In the genomic region with DNA sequence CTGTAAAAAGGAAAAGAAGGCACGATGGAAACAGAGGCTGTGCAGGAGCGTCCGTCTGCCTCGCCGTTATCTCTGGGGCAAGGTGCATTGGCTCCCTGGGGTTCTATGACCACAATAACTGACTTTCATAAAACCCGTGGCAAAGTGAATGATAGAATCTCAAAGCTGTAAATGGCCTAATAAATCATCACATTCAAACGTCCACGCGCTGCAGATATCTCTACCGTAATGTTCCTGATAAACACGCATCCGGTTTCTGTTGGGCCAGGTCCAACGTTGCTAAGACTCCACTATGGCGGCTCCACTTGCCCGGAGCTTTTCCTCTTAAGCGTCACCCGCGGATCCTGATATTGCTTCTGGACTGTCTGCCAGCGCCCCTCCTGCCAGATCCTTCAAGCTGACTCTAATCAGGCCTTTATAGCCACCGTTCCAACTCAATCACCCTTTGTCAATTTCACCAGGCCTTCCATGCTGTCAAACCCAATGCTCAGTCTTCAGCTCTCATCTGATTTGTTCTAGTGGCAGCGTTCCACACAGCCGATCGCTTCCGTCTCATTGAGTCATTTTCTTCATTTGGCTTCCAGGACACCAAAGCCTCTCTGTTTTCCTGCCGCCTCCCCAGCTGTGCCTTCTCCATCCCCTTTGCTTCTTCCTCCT, we compare ENCODE assay signal across 11 cellular contexts.
DNase-seq lines count a peak whose midpoint lies in the region; ATAC-seq and TF ChIP-seq lines count a peak whose summit lies in the region.
"Had no signal": no experiment of that assay in that cellular context is flagged by ENCODE, and none has a peak within 500 bp of the region (broad histone marks: within the 10 kb centered on the region; RNA-seq: fewer than 3 reads in every experiment).

No MANE protein-coding gene starts in this region.

- intact Hi-C loops in lower lobe of right lung (cut with DNase I): no loop called here
- intact Hi-C loops in activated CD4-positive, alpha-beta memory T cell treated with anti-CD3 and anti-CD28 coated beads for 36 hours (cut with micrococcal nuclease): no loop called here

- POLR2A ChIA-PET in activated CD4-positive, alpha-beta memory T cell treated with anti-CD3 and anti-CD28 coated beads for 36 hours (lab: Charles Lee): no interaction called here

- H3K36me3 ChIP-seq in RWPE2 (ENCODE audit: low read depth): no peaks in the 10 kb centered on the region
- no peaks in the 10 kb centered on the region for H3K36me3 ChIP-seq in lower lobe of right lung

- no peaks in the 10 kb centered on the region for H3K9me3 ChIP-seq in RWPE2 (ENCODE audit: severe bottlenecking)
- H3K9me3 ChIP-seq in lower lobe of right lung: peaks cover 12% of the 10 kb centered on the region

- peak; percentile 44 for DNase-seq in Ammon's horn (ENCODE audit: low spot score)
- DNase-seq in HT1080 (ENCODE audit: low read depth): peak; percentile 4
- no peak for DNase-seq in RWPE2 (ENCODE audit: low spot score)
- DNase-seq in lower lobe of right lung: no peak
- DNase-seq in activated CD8-positive, alpha-beta memory T cell treated with anti-CD3 and anti-CD28 coated beads, Interleukin-2, amount 50 U/mL, for 48 hours: no peak
- no peak for DNase-seq in activated CD4-positive, alpha-beta memory T cell treated with anti-CD3 and anti-CD28 coated beads for 36 hours
- DNase-seq in SHP77 (lab: John Stamatoyannopoulos, UW): no peak
- DNase-seq: glutamatergic neuron, NCI-H1436 treated with DMSO at 0.1 percent for 48 hours had no signal

- TF ChIP-seq CTCF in RWPE2 (IDR thresholded peaks at IDR 0.05; ENCODE audit: poor library complexity, severe bottlenecking) (no peak), lower lobe of right lung (IDR thresholded peaks at IDR 0.05) (no peak)

- H3K9me3 Mint-ChIP-seq in activated CD4-positive, alpha-beta memory T cell treated with anti-CD3 and anti-CD28 coated beads for 36 hours: peaks cover 24% of the 10 kb centered on the region

- H3K4me3 Mint-ChIP-seq in activated CD4-positive, alpha-beta memory T cell treated with anti-CD3 and anti-CD28 coated beads for 36 hours: no peak overlapping the region
- H3K4me3 Mint-ChIP-seq: neural crest cell had no signal

- peaks cover 1% of the 10 kb centered on the region for H3K4me1 Mint-ChIP-seq in activated CD4-positive, alpha-beta memory T cell treated with anti-CD3 and anti-CD28 coated beads for 36 hours (ENCODE audit: low read depth)

- ATAC-seq in RWPE2 (ENCODE audit: low read depth) (no peak), lower lobe of right lung (peak in 1 of 2 donors; percentile 24), GM21526 (IDR thresholded peaks at IDR 0.05; ENCODE audit: low FRiP score, unreplicated experiment) (no peak)

- CTCF ChIA-PET in activated CD4-positive, alpha-beta memory T cell treated with anti-CD3 and anti-CD28 coated beads for 36 hours (lab: Charles Lee): no interaction called here

- H3K27ac ChIP-seq in RWPE2 (ENCODE audit: poor library complexity, severe bottlenecking): no peak overlapping the region
- H3K27ac ChIP-seq in lower lobe of right lung: no peak overlapping the region

- H3K27me3 ChIP-seq in RWPE2 (ENCODE audit: insufficient read depth, poor library complexity, severe bottlenecking): no peaks in the 10 kb centered on the region
- H3K27me3 ChIP-seq in lower lobe of right lung (ENCODE audit: low read depth): no peaks in the 10 kb centered on the region

- peak overlapping the region; percentile 12 for H3K4me3 ChIP-seq in RWPE2 (ENCODE audit: severe bottlenecking)
- peak overlapping the region; percentile 33 for H3K4me3 ChIP-seq in lower lobe of right lung

- H3K36me3 Mint-ChIP-seq in activated CD4-positive, alpha-beta memory T cell treated with anti-CD3 and anti-CD28 coated beads for 36 hours: no peaks in the 10 kb centered on the region

- no peaks in the 10 kb centered on the region for H3K27me3 Mint-ChIP-seq in activated CD4-positive, alpha-beta memory T cell treated with anti-CD3 and anti-CD28 coated beads for 36 hours

- no peak overlapping the region for H3K27ac Mint-ChIP-seq in activated CD4-positive, alpha-beta memory T cell treated with anti-CD3 and anti-CD28 coated beads for 36 hours

- H3K4me1 ChIP-seq in RWPE2 (ENCODE audit: insufficient read depth, poor library complexity, severe bottlenecking) (no peaks in the 10 kb centered on the region), lower lobe of right lung (no peaks in the 10 kb centered on the region)

Comparison
In these comparisons a context has a peak if more than half of its experiments do, and no peak if none do; other contexts are left out.
1. DNase-seq: peak in Ammon's horn (single experiment) and HT1080 (single experiment); none in RWPE2 (single experiment), lower lobe of right lung (single experiment), activated CD8-positive, alpha-beta memory T cell treated with anti-CD3 and anti-CD28 coated beads, Interleukin-2, amount 50 U/mL, for 48 hours (single experiment), activated CD4-positive, alpha-beta memory T cell treated with anti-CD3 and anti-CD28 coated beads for 36 hours (single experiment) and SHP77 (0 of 2).